24 cellular contexts compared by ENCODE assay signal in genomic region chr1:87682565-87682964, GRCh38.
DNase-seq lines count a peak whose midpoint lies in the region; ATAC-seq and TF ChIP-seq lines count a peak whose summit lies in the region.
"Had no signal": no experiment of that assay in that cellular context is flagged by ENCODE, and none has a peak within 500 bp of the region (broad histone marks: within the 10 kb centered on the region; RNA-seq: fewer than 3 reads in every experiment).

No MANE protein-coding gene starts in this region.

- no peaks in the 10 kb centered on the region for H4K20me1 ChIP-seq in Loucy (ENCODE audit: insufficient read depth, low read length, poor library complexity, severe bottlenecking)
- H4K20me1 ChIP-seq in neural progenitor cell (ENCODE audit: low read depth) = no peaks in the 10 kb centered on the region
- H4K20me1 ChIP-seq: BLaER1 had no signal

- H2AFZ ChIP-seq in Loucy (ENCODE audit: low read length) (no peak overlapping the region), neural progenitor cell (replicated peaks) (no peak overlapping the region)

- no peaks in the 10 kb centered on the region for H3K9me2 ChIP-seq in Loucy (replicated peaks; ENCODE audit: low read depth, low read length)

- H3K4me1 ChIP-seq in Loucy (ENCODE audit: insufficient read depth, low read length, poor library complexity, severe bottlenecking) (peaks cover 37% of the 10 kb centered on the region), neural progenitor cell (peaks cover 41% of the 10 kb centered on the region), left lung (no peaks in the 10 kb centered on the region)
- H3K4me1 ChIP-seq: BLaER1, SJSA1 had no signal

- no peak overlapping the region for H3K4me2 ChIP-seq in Loucy (ENCODE audit: low read depth, low read length, poor library complexity, severe bottlenecking)
- H3K4me2 ChIP-seq in neural progenitor cell = no peak overlapping the region
- H3K4me2 ChIP-seq: BLaER1 had no signal

- H3K79me2 ChIP-seq in Loucy (ENCODE audit: insufficient read depth, low read length) (no peaks in the 10 kb centered on the region), neural progenitor cell (ENCODE audit: low read depth) (no peaks in the 10 kb centered on the region)

- H3K9me3 ChIP-seq in Loucy (ENCODE audit: insufficient read depth, low read depth, low read length) = no peaks in the 10 kb centered on the region
- peaks cover 3% of the 10 kb centered on the region for H3K9me3 ChIP-seq in WERI-Rb-1 (ENCODE audit: severe bottlenecking)
- no peaks in the 10 kb centered on the region for H3K9me3 ChIP-seq in neural progenitor cell (ENCODE audit: low read depth)
- H3K9me3 ChIP-seq in left lung = peaks cover 0 to 2% of the 10 kb centered on the region in 2 donors
- H3K9me3 ChIP-seq: BLaER1, SJSA1 had no signal

- H3K9me3 Mint-ChIP-seq in neural progenitor cell = no peaks in the 10 kb centered on the region
- no peaks in the 10 kb centered on the region for H3K9me3 Mint-ChIP-seq in activated naive CD4-positive, alpha-beta T cell treated with anti-CD3 and anti-CD28 coated beads for 36 hours
- H3K9me3 Mint-ChIP-seq: CD4-positive, alpha-beta T cell; HFFc6 had no signal

- peaks cover 33% of the 10 kb centered on the region for H3K4me1 Mint-ChIP-seq in neural progenitor cell
- H3K4me1 Mint-ChIP-seq in activated naive CD4-positive, alpha-beta T cell treated with anti-CD3 and anti-CD28 coated beads for 36 hours (ENCODE audit: low read depth) = no peaks in the 10 kb centered on the region

- H3K27ac ChIP-seq in WERI-Rb-1 = no peak overlapping the region
- H3K27ac ChIP-seq in neural progenitor cell = no peak overlapping the region
- no peak overlapping the region for H3K27ac ChIP-seq in left lung
- H3K27ac ChIP-seq: 22Rv1, BLaER1, SJSA1 had no signal

- H3K9ac ChIP-seq in Loucy (ENCODE audit: low read depth, low read length, poor library complexity, severe bottlenecking) = no peak overlapping the region
- H3K9ac ChIP-seq in neural progenitor cell = no peak overlapping the region
- H3K9ac ChIP-seq: BLaER1 had no signal

- ATAC-seq in GM19467 (IDR thresholded peaks at IDR 0.05; ENCODE audit: unreplicated experiment) = no peak
- no peak for ATAC-seq in left lung

- peak; percentile 48 for TF ChIP-seq CTCF in Loucy (conservative IDR thresholded peaks at IDR 0.05; ENCODE audit: low read length)
- 0 out of 2 replicates have a peak, but pooled peaks have one; percentile 10 for TF ChIP-seq CTCF in WERI-Rb-1 (IDR thresholded peaks at IDR 0.05; ENCODE audit: low read depth, low read length)
- TF ChIP-seq CTCF in neural progenitor cell (IDR thresholded peaks at IDR 0.05) = no peak
- no peak for TF ChIP-seq CTCF in left lung (IDR thresholded peaks at IDR 0.05)

- H3K36me3 ChIP-seq in Loucy (ENCODE audit: insufficient read depth, low read length) (no peaks in the 10 kb centered on the region), WERI-Rb-1 (no peaks in the 10 kb centered on the region), neural progenitor cell (no peaks in the 10 kb centered on the region), left lung (no peaks in the 10 kb centered on the region)
- H3K36me3 ChIP-seq: BLaER1, SJSA1 had no signal

- intact Hi-C loops in left lung (cut with DNase I) = no loop called here
- intact Hi-C loops in activated naive CD4-positive, alpha-beta T cell treated with anti-CD3 and anti-CD28 coated beads for 36 hours (cut with micrococcal nuclease) = no loop called here

- DNase-seq in DMS53 (lab: John Stamatoyannopoulos, UW) (peak; percentile 26), DMS53 treated with DMSO at 0.1 percent for 48 hours (lab: John Stamatoyannopoulos, UW; ENCODE audit: unreplicated experiment) (no peak), WERI-Rb-1 (peak; percentile 18), neural progenitor cell (ENCODE audit: low spot score) (peak; percentile 42), left lung (no peak)
- DNase-seq in activated naive CD4-positive, alpha-beta T cell treated with anti-CD3 and anti-CD28 coated beads for 36 hours = no peak
- DNase-seq: ACHN; CD4-positive, alpha-beta T cell; COR-L47; DMS 273 treated with DMSO at 0.1 percent for 48 hours; H7; HFFc6; KG1; NCI-H1105; NCI-H146; NCI-H2029; NCI-H510A; NCI-H748 treated with DMSO at 0.1 percent for 48 hours; T-helper 1 cell had no signal

- no peak overlapping the region for H3K4me3 Mint-ChIP-seq in neural progenitor cell
- H3K4me3 Mint-ChIP-seq in activated naive CD4-positive, alpha-beta T cell treated with anti-CD3 and anti-CD28 coated beads for 36 hours = no peak overlapping the region
- H3K4me3 Mint-ChIP-seq: CD4-positive, alpha-beta T cell; HFFc6 had no signal

- H3K27me3 Mint-ChIP-seq in neural progenitor cell (ENCODE audit: insufficient read depth, low read depth) = no peaks in the 10 kb centered on the region
- no peaks in the 10 kb centered on the region for H3K27me3 Mint-ChIP-seq in activated naive CD4-positive, alpha-beta T cell treated with anti-CD3 and anti-CD28 coated beads for 36 hours (ENCODE audit: low read depth)
- H3K27me3 Mint-ChIP-seq: CD4-positive, alpha-beta T cell had no signal

- H3K36me3 Mint-ChIP-seq in neural progenitor cell = no peaks in the 10 kb centered on the region
- H3K36me3 Mint-ChIP-seq in activated naive CD4-positive, alpha-beta T cell treated with anti-CD3 and anti-CD28 coated beads for 36 hours (ENCODE audit: low read depth) = no peaks in the 10 kb centered on the region

- H3F3A ChIP-seq in Loucy (ENCODE audit: low read depth) = peaks cover 12% of the 10 kb centered on the region
- peaks cover 17% of the 10 kb centered on the region for H3F3A ChIP-seq in neural progenitor cell (ENCODE audit: low read depth)

- no peaks in the 10 kb centered on the region for H3K27me3 ChIP-seq in Loucy (ENCODE audit: insufficient read depth, low read length, poor library complexity, severe bottlenecking)
- no peaks in the 10 kb centered on the region for H3K27me3 ChIP-seq in WERI-Rb-1 (ENCODE audit: insufficient read depth, low read depth, severe bottlenecking)
- no peaks in the 10 kb centered on the region for H3K27me3 ChIP-seq in neural progenitor cell
- no peaks in the 10 kb centered on the region for H3K27me3 ChIP-seq in left lung
- H3K27me3 ChIP-seq: BLaER1, SJSA1 had no signal

- no peak overlapping the region for H3K27ac Mint-ChIP-seq in neural progenitor cell
- H3K27ac Mint-ChIP-seq in activated naive CD4-positive, alpha-beta T cell treated with anti-CD3 and anti-CD28 coated beads for 36 hours = no peak overlapping the region
- H3K27ac Mint-ChIP-seq: CD4-positive, alpha-beta T cell; HFFc6 had no signal

- no peak overlapping the region for H3K4me3 ChIP-seq in Loucy (ENCODE audit: low read length, poor library complexity, severe bottlenecking)
- no peak overlapping the region for H3K4me3 ChIP-seq in WERI-Rb-1 (ENCODE audit: low read depth, low read length)
- no peak overlapping the region for H3K4me3 ChIP-seq in neural progenitor cell
- H3K4me3 ChIP-seq in left lung = no peak overlapping the region
- H3K4me3 ChIP-seq: BLaER1, SJSA1 had no signal

- CTCF ChIA-PET in activated naive CD4-positive, alpha-beta T cell treated with anti-CD3 and anti-CD28 coated beads for 36 hours (lab: Charles Lee) = no interaction called here

Comparison
In these comparisons a context has a peak if more than half of its experiments do, and no peak if none do; other contexts are left out.
1. DNase-seq: peak in DMS53 (single experiment), WERI-Rb-1 (single experiment) and neural progenitor cell (single experiment); none in DMS53 treated with DMSO at 0.1 percent for 48 hours (single experiment), left lung (0 of 2) and activated naive CD4-positive, alpha-beta T cell treated with anti-CD3 and anti-CD28 coated beads for 36 hours (single experiment).
2. CTCF ChIP-seq: peak in Loucy (single experiment) and WERI-Rb-1 (single experiment); none in neural progenitor cell (single experiment) and left lung (0 of 2).